ENCODE assay signal across 21 cellular contexts in the genomic region with DNA sequence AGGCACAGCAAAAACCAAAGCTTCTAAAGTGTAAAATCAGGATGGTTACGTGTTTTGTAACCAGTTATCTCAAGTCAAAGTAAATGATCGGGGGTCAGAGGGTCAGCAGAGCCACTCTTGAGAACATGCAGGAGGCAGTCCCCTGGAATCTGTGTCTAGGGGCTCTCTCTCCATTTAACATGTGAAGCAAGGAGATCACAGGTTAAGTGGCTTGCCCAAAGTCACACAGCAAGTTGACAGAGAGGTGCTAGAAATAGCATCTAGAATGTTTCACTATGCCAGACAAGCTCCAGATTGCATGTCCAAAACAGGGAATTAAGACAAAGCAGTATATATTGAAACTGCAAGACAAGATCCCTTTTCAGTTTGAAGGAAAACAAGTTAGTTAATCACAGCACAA. TPM values are rescaled to one million over a fixed set of nuclear protein-coding genes. Genes with fewer than 3 reads are reported as not detected.
DNase-seq lines count a peak whose midpoint lies in the region; ATAC-seq, FAIRE-seq and TF ChIP-seq lines count a peak whose summit lies in the region.
"Had no signal": no experiment of that assay in that cellular context is flagged by ENCODE, and none has a peak within 500 bp of the region (broad histone marks: within the 10 kb centered on the region; RNA-seq: fewer than 3 reads in every experiment).

No MANE protein-coding gene starts in this region.

- RAD21 ChIA-PET in GM12878 (lab: Charles Lee; ENCODE audit: unreplicated experiment), result interaction anchor here (0.7 to 3.0 kb wide), 13 partner anchors 10 to 82 kb away, joined by 3 to 16 read pairs (median 4); a partner anchor contains a TSS

- no peak for TF ChIP-seq EP300 in GM12878 (IDR thresholded peaks at IDR 0.05; ENCODE audit: borderline replicate concordance in 1 of 2, control insufficient read depth in 1 of 2, low read depth in 2 of 2, low read length in 2 of 2)

- CTCF ChIA-PET in MCF 10A (lab: Yijun Ruan, JAX), result interaction anchor here (1.4 to 2.3 kb wide), 3 partner anchors 12 to 51 kb away, joined by 5 to 16 read pairs (median 6); no protein-coding TSS in a partner anchor
- CTCF ChIA-PET in mammary epithelial cell (lab: Charles Lee; ENCODE audit: low non-redundant PET), result no interaction called here
- CTCF ChIA-PET in GM12878 (lab: Yijun Ruan, JAX), result interaction anchor here (0.6 to 7.3 kb wide), 8 partner anchors 9 to 100 kb away, joined by 3 to 110 read pairs (median 6); a partner anchor contains a TSS

- no peak for ATAC-seq in GM12878
- no peak for ATAC-seq in memory B cell (ENCODE audit: low read depth)
- ATAC-seq in body of pancreas, result no peak
- no peak for ATAC-seq in GM19452 (IDR thresholded peaks at IDR 0.05; ENCODE audit: unreplicated experiment)
- ATAC-seq: foreskin keratinocyte, left colon had no signal

- H3K9me3 ChIP-seq in mammary epithelial cell (replicated peaks; ENCODE audit: insufficient read depth, low read length), result no peaks in the 10 kb centered on the region
- H3K9me3 ChIP-seq in GM12878 (replicated peaks; ENCODE audit: control insufficient read depth, insufficient read depth, low read length), result no peaks in the 10 kb centered on the region; the same call in 2 of the 3 replicates
- H3K9me3 ChIP-seq in stomach smooth muscle (ENCODE audit: control insufficient read depth in 2 of 2, low read length in 2 of 2), result no peaks in the 10 kb centered on the region
- no peaks in the 10 kb centered on the region for H3K9me3 ChIP-seq in body of pancreas
- H3K9me3 ChIP-seq in neural progenitor cell (ENCODE audit: low read depth), result no peaks in the 10 kb centered on the region
- H3K9me3 ChIP-seq: upper lobe of left lung had no signal

- H3K4me3 Mint-ChIP-seq in MCF 10A (ENCODE audit: unreplicated experiment) (peak overlapping the region; percentile 25), memory B cell (no peak overlapping the region), neural progenitor cell (no peak overlapping the region)
- H3K4me3 Mint-ChIP-seq: CD4-positive, CD25-positive, alpha-beta regulatory T cell had no signal

- TF ChIP-seq POLR2A in GM12878 (IDR thresholded peaks at IDR 0.05; ENCODE audit: low read depth, low read length) (no peak), body of pancreas (IDR thresholded peaks at IDR 0.05) (no peak)

- H3K27me3 ChIP-seq in mammary epithelial cell (ENCODE audit: insufficient read depth, low read length) (no peaks in the 10 kb centered on the region), GM12878 (replicated peaks in 1 of 2; ENCODE audit: control insufficient read depth in 2 of 2, insufficient read depth in 2 of 2, low read length in 1 of 2) (no peaks in the 10 kb centered on the region), stomach smooth muscle (ENCODE audit: control insufficient read depth in 1 of 2, insufficient read depth in 2 of 2, low read length in 2 of 2) (no peaks in the 10 kb centered on the region), body of pancreas (no peaks in the 10 kb centered on the region), neural progenitor cell (no peaks in the 10 kb centered on the region)
- H3K27me3 ChIP-seq: foreskin keratinocyte, upper lobe of left lung had no signal

- H3K9ac ChIP-seq in mammary epithelial cell (ENCODE audit: insufficient read depth, low read length) (no peak overlapping the region), GM12878 (ENCODE audit: control insufficient read depth, insufficient read depth, low read length) (no peak overlapping the region), stomach smooth muscle (ENCODE audit: low read length in 2 of 2) (peak overlapping the region in 1 of 2 donors; percentile 6), neural progenitor cell (no peak overlapping the region)

- no peak for TF ChIP-seq RAD21 in GM12878 (IDR thresholded peaks at IDR 0.05; ENCODE audit: insufficient read depth, low read depth, low read length)

- intact Hi-C loops in MCF 10A (cut with micrococcal nuclease), result no loop called here
- intact Hi-C loops in mammary epithelial cell (cut with micrococcal nuclease), result loop anchor here (5.0 kb wide), 1 partner anchor 47 kb away; a partner anchor contains a TSS
- intact Hi-C loops in GM12878 (cut with micrococcal nuclease; ENCODE audit: unreplicated experiment), result loop anchor here (5.0 kb wide), 1 partner anchor 37 kb away; no protein-coding TSS in a partner anchor
- intact Hi-C loops in body of pancreas (cut with DNase I), result no loop called here

- no peak for DNase-seq in MCF 10A (ENCODE audit: unreplicated experiment)
- no peak for DNase-seq in mammary epithelial cell
- DNase-seq in GM12878 (ENCODE audit: low read depth, low spot score), result no peak
- DNase-seq in memory B cell (ENCODE audit: low spot score in 2 of 2), result no peak
- DNase-seq in body of pancreas, result no peak
- no peak for DNase-seq in neural progenitor cell (ENCODE audit: low spot score)
- DNase-seq: activated CD8-positive, alpha-beta memory T cell treated with anti-CD3 and anti-CD28 coated beads, Interleukin-2, amount 50 U/mL, for 4 hours; activated naive CD4-positive, alpha-beta T cell; CD4-positive, CD25-positive, alpha-beta regulatory T cell; DMS53; foreskin keratinocyte; left colon; NCI-H1417 treated with DMSO at 0.1 percent for 48 hours; NCI-H774; PC-9; upper lobe of left lung had no signal

- peak overlapping the region; percentile 85 for H3K27ac Mint-ChIP-seq in MCF 10A (ENCODE audit: low read depth, unreplicated experiment)
- H3K27ac Mint-ChIP-seq in memory B cell, result peak overlapping the region; percentile 31
- no peak overlapping the region for H3K27ac Mint-ChIP-seq in neural progenitor cell

- SMC1A ChIA-PET in GM12878 (lab: Charles Lee; ENCODE audit: uncharacterized antibody, unreplicated experiment), result interaction anchor here (0.8 to 7.1 kb wide), 19 partner anchors 10 to 92 kb away, joined by 3 to 92 read pairs (median 7); a partner anchor contains a TSS

- H3K27me3 Mint-ChIP-seq in MCF 10A (ENCODE audit: insufficient read depth, unreplicated experiment) (no peaks in the 10 kb centered on the region), memory B cell (no peaks in the 10 kb centered on the region), neural progenitor cell (ENCODE audit: insufficient read depth, low read depth) (no peaks in the 10 kb centered on the region)
- H3K27me3 Mint-ChIP-seq: CD4-positive, CD25-positive, alpha-beta regulatory T cell had no signal

- H3K36me3 Mint-ChIP-seq in MCF 10A (ENCODE audit: insufficient read depth, unreplicated experiment), result peaks cover 79% of the 10 kb centered on the region
- peaks cover 19% of the 10 kb centered on the region for H3K36me3 Mint-ChIP-seq in memory B cell
- H3K36me3 Mint-ChIP-seq in neural progenitor cell, result peaks cover 11% of the 10 kb centered on the region

- H3K4me1 ChIP-seq in mammary epithelial cell (ENCODE audit: insufficient read depth, low read length) (peaks cover 33% of the 10 kb centered on the region), GM12878 (ENCODE audit: control insufficient read depth, insufficient read depth, low read length) (peaks cover 11% of the 10 kb centered on the region; the same call in 1 of the 2 replicates), stomach smooth muscle (ENCODE audit: control insufficient read depth, insufficient read depth, low read length) (peaks cover 21% of the 10 kb centered on the region), body of pancreas (peaks cover 9% of the 10 kb centered on the region), neural progenitor cell (no peaks in the 10 kb centered on the region)

- H3K79me2 ChIP-seq in mammary epithelial cell (ENCODE audit: insufficient read depth, low read length) (peaks cover 82% of the 10 kb centered on the region), GM12878 (ENCODE audit: control insufficient read depth, insufficient read depth, low read length) (peaks cover 88% of the 10 kb centered on the region), neural progenitor cell (ENCODE audit: low read depth) (peaks cover 9% of the 10 kb centered on the region)

- WGBS in mammary epithelial cell (ENCODE audit: low coverage, missing lambda C conversion rate), result 100% methylated on average over 2 of the region's 2 CpGs
- WGBS in GM12878 (ENCODE audit: insufficient coverage, insufficient replicate concordance, low lambda C conversion rate, missing lambda C conversion rate), result 48% methylated on average over 2 of the region's 2 CpGs
- WGBS in body of pancreas, 2 donors, result 75 to 83% methylated on average over 2 of the region's 2 CpGs

- H3K9me3 Mint-ChIP-seq in MCF 10A (ENCODE audit: unreplicated experiment) (no peaks in the 10 kb centered on the region), memory B cell (no peaks in the 10 kb centered on the region), neural progenitor cell (no peaks in the 10 kb centered on the region)
- H3K9me3 Mint-ChIP-seq: CD4-positive, CD25-positive, alpha-beta regulatory T cell had no signal

- TF ChIP-seq CTCF in MCF 10A (IDR thresholded peaks at IDR 0.05; ENCODE audit: unreplicated experiment) (no peak), mammary epithelial cell (conservative IDR thresholded peaks at IDR 0.05 in 1 of 2, IDR thresholded peaks at IDR 0.05 in 1 of 2; ENCODE audit: extremely low read depth in 1 of 2, insufficient read depth in 1 of 2, low read depth in 1 of 2, low read length in 2 of 2) (no peak), GM12878 (IDR thresholded peaks at IDR 0.05 in 2 of 3, conservative IDR thresholded peaks at IDR 0.05 in 1 of 3; ENCODE audit: control insufficient read depth in 2 of 3, extremely low read depth in 1 of 3, insufficient read depth in 1 of 3, low read depth in 3 of 3, low read length in 3 of 3) (no peak), body of pancreas (IDR thresholded peaks at IDR 0.05) (no peak), neural progenitor cell (IDR thresholded peaks at IDR 0.05) (no peak)

- H3F3A ChIP-seq in neural progenitor cell (ENCODE audit: low read depth), result no peaks in the 10 kb centered on the region

- H3K4me3 ChIP-seq in mammary epithelial cell (replicated peaks in 1 of 3; ENCODE audit: insufficient read depth in 1 of 3, low read depth in 2 of 3, low read length in 3 of 3) (no peak overlapping the region), GM12878 (no peak overlapping the region), stomach smooth muscle (ENCODE audit: low read length in 2 of 2) (no peak overlapping the region), body of pancreas (no peak overlapping the region), neural progenitor cell (no peak overlapping the region)
- H3K4me3 ChIP-seq: PC-9, SK-N-MC, upper lobe of left lung had no signal

- peaks cover 7% of the 10 kb centered on the region for H3K36me3 ChIP-seq in mammary epithelial cell (ENCODE audit: insufficient read depth, low read length)
- peaks cover 10 to 45% of the 10 kb centered on the region in 2 experiments for H3K36me3 ChIP-seq in GM12878 (ENCODE audit: control insufficient read depth in 2 of 2, insufficient read depth in 2 of 2, low read length in 1 of 2)
- peaks cover 2 to 5% of the 10 kb centered on the region in 2 donors for H3K36me3 ChIP-seq in stomach smooth muscle (ENCODE audit: control insufficient read depth in 2 of 2, insufficient read depth in 2 of 2, low read length in 2 of 2)
- peaks cover 0 to 4% of the 10 kb centered on the region in 2 donors for H3K36me3 ChIP-seq in body of pancreas (replicated peaks in 1 of 2; ENCODE audit: insufficient read depth in 1 of 2, low read depth in 2 of 2)
- no peaks in the 10 kb centered on the region for H3K36me3 ChIP-seq in neural progenitor cell

- H2AFZ ChIP-seq in mammary epithelial cell (ENCODE audit: low read depth, low read length), result no peak overlapping the region
- no peak overlapping the region for H2AFZ ChIP-seq in GM12878 (ENCODE audit: control insufficient read depth, low read depth, low read length)
- H2AFZ ChIP-seq in neural progenitor cell (replicated peaks), result no peak overlapping the region
- H2AFZ ChIP-seq: PC-9 had no signal

- in situ Hi-C loops in mammary epithelial cell (cut with MboI; ENCODE audit: low sequenced_read_pairs in 2 of 2), result loop anchor here in 1 of 2 donors (5.0 kb wide), 1 partner anchor 48 kb away; no protein-coding TSS in a partner anchor
- in situ Hi-C loops in GM12878 (cut with MboI), result no loop called here

- BruUV-seq in MCF 10A (replicated peaks; lab: Mats Ljungman, UMichigan) (TSS peak; percentile 1), mammary epithelial cell (replicated peaks; lab: Mats Ljungman, UMichigan) (no TSS peak), GM12878 (replicated peaks; lab: Mats Ljungman, UMichigan) (no TSS peak)

- POLR2A ChIA-PET in MCF 10A (lab: Yijun Ruan, JAX), result interaction anchor here (0.7 to 17.1 kb wide), 12 partner anchors 10 to 100 kb away, joined by 3 to 351 read pairs (median 7); a partner anchor contains a TSS
- POLR2A ChIA-PET in GM12878 (lab: Charles Lee), result interaction anchor here (0.9 to 2.6 kb wide), 11 partner anchors 9 to 194 kb away, joined by 4 to 14 read pairs (median 6); no protein-coding TSS in a partner anchor

- dilution Hi-C loops in mammary epithelial cell (cut with HindIII; ENCODE audit: low sequenced_read_pairs), result no loop called here

- H3K4me1 Mint-ChIP-seq in MCF 10A (ENCODE audit: insufficient read depth, unreplicated experiment), result peaks cover 60% of the 10 kb centered on the region
- peaks cover 23% of the 10 kb centered on the region for H3K4me1 Mint-ChIP-seq in memory B cell
- peaks cover 2% of the 10 kb centered on the region for H3K4me1 Mint-ChIP-seq in neural progenitor cell

- no peak overlapping the region for H3K27ac ChIP-seq in mammary epithelial cell (ENCODE audit: insufficient read depth, low read depth, low read length)
- H3K27ac ChIP-seq in GM12878 (ENCODE audit: control insufficient read depth, insufficient read depth), result peak overlapping the region; percentile 47; the same call in 1 of the 2 replicates
- peak overlapping the region; percentile 6 for H3K27ac ChIP-seq in stomach smooth muscle (ENCODE audit: low read length)
- no peak overlapping the region for H3K27ac ChIP-seq in body of pancreas
- H3K27ac ChIP-seq in neural progenitor cell, result no peak overlapping the region
- H3K27ac ChIP-seq: foreskin keratinocyte, PC-9, SK-N-MC, upper lobe of left lung had no signal

- no peak overlapping the region for H3K4me2 ChIP-seq in mammary epithelial cell (ENCODE audit: insufficient read depth, low read depth, low read length)
- 0 out of 2 replicates have a peak overlapping the region, but pooled peaks have one; percentile 17 for H3K4me2 ChIP-seq in GM12878 (ENCODE audit: control insufficient read depth, insufficient read depth)
- no peak overlapping the region for H3K4me2 ChIP-seq in neural progenitor cell
- H3K4me2 ChIP-seq: PC-9 had no signal

- peak; percentile 61 for FAIRE-seq in GM12878 (lab: Jason Lieb, UNC)
- FAIRE-seq: colon, endothelial cell of umbilical vein had no signal

- no peaks in the 10 kb centered on the region for H4K20me1 ChIP-seq in mammary epithelial cell (ENCODE audit: insufficient read depth, low read length)
- peaks cover 4% of the 10 kb centered on the region for H4K20me1 ChIP-seq in GM12878 (ENCODE audit: control insufficient read depth, insufficient read depth)
- H4K20me1 ChIP-seq in neural progenitor cell (ENCODE audit: low read depth), result no peaks in the 10 kb centered on the region

RNA-seq across cellular contexts. Expression of a gene that starts 33.4 kb away (rescaled TPM):
- total RNA-seq in MCF 10A (2022) (32.0 and 36.5 TPM in 2 replicates), mammary epithelial cell (10 to 100 TPM; 17.7 to 26.5 TPM), GM12878 (2014; rRNA removed) (8.3 and 9.1 TPM in 2 replicates), GM12878 (2014; rRNA removed; fragmentation: Illumina TruSeq; extraction: Trizol) (13.4 and 13.9 TPM in 2 replicates), GM12878 (2021) (31.0 and 31.4 TPM in 2 replicates), body of pancreas (10 to 100 TPM; 10.1 to 10.5 TPM), neural progenitor cell (ENCODE audit: low replicate concordance) (9.1 and 11.2 TPM in 2 replicates)
- polyA plus RNA-seq in mammary epithelial cell (18.2 TPM), GM12878 (2011; rRNA removed) (69.6 and 89.2 TPM in 2 replicates), GM12878 (2014; fragmentation: Illumina TruSeq; extraction: Trizol) (29.8 and 37.9 TPM in 2 replicates), GM12878 (2014; fragmentation: Nextera tagmentation; extraction: Ambion mirVana) (1 to 10 TPM; 5.0 to 8.9 TPM), GM12878 (2014; rRNA removed) (24.8 and 25.9 TPM in 2 replicates), GM12878 (2016; fragmentation: Nextera tagmentation; extraction: Ambion mirVana) (10 to 100 TPM in 1 of 2 experiments, 1 to 10 TPM in 1; 4.0 to 11.3 TPM)
- 12.5 TPM for polyA minus RNA-seq in mammary epithelial cell
- 97.8 and 98.0 TPM in 2 replicates for total RNA-seq in GM12878 (2013; cell fraction: nucleolus; rRNA removed)
- polyA plus RNA-seq in GM12878 (2011; ENCODE audit: low read depth), result 16.5 TPM
- polyA plus RNA-seq in GM12878 (2011; cell fraction: cytosol; rRNA removed), result 26.8 and 32.6 TPM in 2 replicates
- polyA plus RNA-seq in GM12878 (2011; cell fraction: nucleus; rRNA removed), result 36.0 and 57.5 TPM in 2 replicates
- polyA plus RNA-seq in GM12878 (2012), result 24.9 and 34.0 TPM in 2 replicates
- polyA minus RNA-seq in GM12878 (2011; rRNA and poly(A)+ RNA removed), result 80.9 and 102 TPM in 2 replicates
- polyA minus RNA-seq in GM12878 (2011; cell fraction: cytosol; rRNA and poly(A)+ RNA removed), result 29.1 and 29.5 TPM in 2 replicates
- 34.9 and 43.1 TPM in 2 replicates for polyA minus RNA-seq in GM12878 (2011; cell fraction: nucleus; rRNA and poly(A)+ RNA removed)

RNA-seq across cellular contexts. Expression of a gene that starts 47.6 kb away (rescaled TPM):
- total RNA-seq in MCF 10A (2022) (1.0 and 1.5 TPM in 2 replicates), mammary epithelial cell (1 to 10 TPM; 1.1 to 2.5 TPM), GM12878 (2014; rRNA removed) (0.87 and 1.1 TPM in 2 replicates), GM12878 (2014; rRNA removed; fragmentation: Illumina TruSeq; extraction: Trizol) (1.1 TPM in 2 replicates), GM12878 (2021) (0.88 and 2.0 TPM in 2 replicates), body of pancreas (1 to 10 TPM in 1 of 2 donors, not detected in 1; 2.3 TPM), neural progenitor cell (ENCODE audit: low replicate concordance) (0.17 and 0.31 TPM in 2 replicates)
- polyA plus RNA-seq in mammary epithelial cell (0.27 TPM), GM12878 (2011; rRNA removed) (1.7 and 4.0 TPM in 2 replicates), GM12878 (2014; fragmentation: Illumina TruSeq; extraction: Trizol) (1.4 and 1.9 TPM in 2 replicates), GM12878 (2014; fragmentation: Nextera tagmentation; extraction: Ambion mirVana) (1 to 10 TPM; 1.2 to 2.0 TPM), GM12878 (2014; rRNA removed) (1.4 and 1.7 TPM in 2 replicates), GM12878 (2016; fragmentation: Nextera tagmentation; extraction: Ambion mirVana) (1 to 10 TPM in 1 of 2 experiments, under 1 TPM in 1; 0.54 to 1.3 TPM)
- 0.57 TPM for polyA minus RNA-seq in mammary epithelial cell
- 1.8 and 5.8 TPM in 2 replicates for total RNA-seq in GM12878 (2013; cell fraction: nucleolus; rRNA removed)
- polyA plus RNA-seq in GM12878 (2011; ENCODE audit: low read depth), result 0.88 TPM
- polyA plus RNA-seq in GM12878 (2011; cell fraction: cytosol; rRNA removed), result 1.0 TPM in 2 replicates
- polyA plus RNA-seq in GM12878 (2011; cell fraction: nucleus; rRNA removed), result 1.0 and 1.3 TPM in 2 replicates
- 0.92 and 1.0 TPM in 2 replicates for polyA plus RNA-seq in GM12878 (2012)
- polyA minus RNA-seq in GM12878 (2011; rRNA and poly(A)+ RNA removed), result 1.8 and 2.0 TPM in 2 replicates
- 0.31 TPM in 1 of 2 replicates, not detected in the other for polyA minus RNA-seq in GM12878 (2011; cell fraction: cytosol; rRNA and poly(A)+ RNA removed)
- polyA minus RNA-seq in GM12878 (2011; cell fraction: nucleus; rRNA and poly(A)+ RNA removed), result 0.24 and 0.86 TPM in 2 replicates

RNA-seq across cellular contexts. Expression of a gene that starts 47.8 kb away (rescaled TPM):
- total RNA-seq in MCF 10A (2022) (125 and 131 TPM in 2 replicates), mammary epithelial cell (100 to 1,000 TPM in 1 of 2 donors, 10 to 100 TPM in 1; 56.3 to 130 TPM), GM12878 (2014; rRNA removed) (65.3 and 82.1 TPM in 2 replicates), GM12878 (2014; rRNA removed; fragmentation: Illumina TruSeq; extraction: Trizol) (105 and 109 TPM in 2 replicates), GM12878 (2021) (78.8 and 79.4 TPM in 2 replicates), body of pancreas (10 to 100 TPM; 39.2 to 62.0 TPM), neural progenitor cell (ENCODE audit: low replicate concordance) (69.5 and 101 TPM in 2 replicates)
- polyA plus RNA-seq in mammary epithelial cell (152 TPM), GM12878 (2011; rRNA removed) (203 and 283 TPM in 2 replicates), GM12878 (2014; fragmentation: Illumina TruSeq; extraction: Trizol) (178 and 317 TPM in 2 replicates), GM12878 (2014; fragmentation: Nextera tagmentation; extraction: Ambion mirVana) (100 to 1,000 TPM; 290 to 405 TPM), GM12878 (2014; rRNA removed) (153 and 210 TPM in 2 replicates), GM12878 (2016; fragmentation: Nextera tagmentation; extraction: Ambion mirVana) (100 to 1,000 TPM; 251 to 261 TPM)
- polyA minus RNA-seq in mammary epithelial cell, result 39.9 TPM
- total RNA-seq in GM12878 (2013; cell fraction: nucleolus; rRNA removed), result 160 and 167 TPM in 2 replicates
- 91.8 TPM for polyA plus RNA-seq in GM12878 (2011; ENCODE audit: low read depth)
- polyA plus RNA-seq in GM12878 (2011; cell fraction: cytosol; rRNA removed), result 90.5 and 98.1 TPM in 2 replicates
- 141 and 158 TPM in 2 replicates for polyA plus RNA-seq in GM12878 (2011; cell fraction: nucleus; rRNA removed)
- 100 and 105 TPM in 2 replicates for polyA plus RNA-seq in GM12878 (2012)
- 67.7 and 92.7 TPM in 2 replicates for polyA minus RNA-seq in GM12878 (2011; rRNA and poly(A)+ RNA removed)
- 23.9 and 25.2 TPM in 2 replicates for polyA minus RNA-seq in GM12878 (2011; cell fraction: cytosol; rRNA and poly(A)+ RNA removed)
- 33.1 and 41.8 TPM in 2 replicates for polyA minus RNA-seq in GM12878 (2011; cell fraction: nucleus; rRNA and poly(A)+ RNA removed)

Comparison
In these comparisons a context has a peak if more than half of its experiments do, and no peak if none do; other contexts are left out.
1. intact Hi-C loops: an anchor here in mammary epithelial cell (5.0 kb wide) and GM12878 (5.0 kb wide); none called in MCF 10A and body of pancreas.
2. H3K27ac ChIP-seq: peak in GM12878 (single experiment) and stomach smooth muscle (single experiment); none in mammary epithelial cell (single experiment), body of pancreas (0 of 4) and neural progenitor cell (single experiment).